ENCODE assay signal across 16 cellular contexts in the genomic region with DNA sequence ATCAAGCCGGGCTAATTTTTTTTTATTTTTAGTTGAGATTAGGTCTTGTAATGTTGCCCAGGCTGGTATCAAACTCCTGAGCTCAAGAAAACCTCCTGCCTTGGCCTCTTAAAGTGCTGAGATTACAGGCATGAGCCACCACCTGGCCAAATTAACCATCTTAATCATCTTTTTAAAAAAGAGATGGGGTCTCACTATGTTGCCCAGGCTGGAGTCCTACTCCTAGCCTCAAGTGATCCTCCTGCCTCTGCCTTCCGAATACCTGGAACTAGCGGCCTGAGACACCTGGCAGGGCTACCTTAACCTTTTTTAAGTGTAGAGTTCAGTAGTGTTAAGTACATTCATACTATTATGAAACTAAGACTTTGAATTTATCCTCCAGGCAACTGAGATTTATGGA. TPM values are rescaled to one million over a fixed set of nuclear protein-coding genes. Genes with fewer than 3 reads are reported as not detected.
DNase-seq lines count a peak whose midpoint lies in the region; ATAC-seq and TF ChIP-seq lines count a peak whose summit lies in the region.
"Had no signal": no experiment of that assay in that cellular context is flagged by ENCODE, and none has a peak within 500 bp of the region (broad histone marks: within the 10 kb centered on the region; RNA-seq: fewer than 3 reads in every experiment).

No MANE protein-coding gene starts in this region.

- peaks cover 29% of the 10 kb centered on the region for H4K20me1 ChIP-seq in DND-41 (ENCODE audit: insufficient read depth, low read length)

- peak overlapping the region; percentile 87 to 99 (median 97) for H3K27ac Mint-ChIP-seq in CD14-positive monocyte
- H3K27ac Mint-ChIP-seq in activated T-helper 1 cell treated with anti-CD3 and anti-CD28 coated beads, Interleukin-12 subunit alpha, Interleukin-12 subunit beta, Interleukin-2, Interleukin-4 antibody, amounts not matched to agents 30 ng/mL and 10 ng/mL and 1 ng/mL, durations not matched to agents 14 hours and 24 hours and 36 hours = peak overlapping the region; percentile 98
- H3K27ac Mint-ChIP-seq in naive thymus-derived CD4-positive, alpha-beta T cell = peak overlapping the region; percentile 97 to 99 (median 98)

- peaks cover 32% of the 10 kb centered on the region for H3K36me3 ChIP-seq in DND-41 (ENCODE audit: insufficient read depth, low read length)
- peaks cover 9 to 15% (median 13%) of the 10 kb centered on the region in 3 experiments for H3K36me3 ChIP-seq in naive thymus-derived CD4-positive, alpha-beta T cell (ENCODE audit: control insufficient read depth in 2 of 3, insufficient read depth in 3 of 3, low read length in 3 of 3)

- H3K36me3 Mint-ChIP-seq in CD14-positive monocyte = peaks cover 18 to 22% of the 10 kb centered on the region in 2 donors
- peaks cover 31% of the 10 kb centered on the region for H3K36me3 Mint-ChIP-seq in activated T-helper 1 cell treated with anti-CD3 and anti-CD28 coated beads, Interleukin-12 subunit alpha, Interleukin-12 subunit beta, Interleukin-2, Interleukin-4 antibody, amounts not matched to agents 30 ng/mL and 10 ng/mL and 1 ng/mL, durations not matched to agents 14 hours and 24 hours and 36 hours (ENCODE audit: low read depth)
- H3K36me3 Mint-ChIP-seq in naive thymus-derived CD4-positive, alpha-beta T cell = peaks cover 8 to 27% (median 23%) of the 10 kb centered on the region in 5 donors

- no peak for DNase-seq in CD14-positive monocyte (ENCODE audit: low spot score)
- DNase-seq in DND-41 = no peak
- DNase-seq in activated T-helper 1 cell treated with anti-CD3 and anti-CD28 coated beads, Interleukin-12 subunit alpha, Interleukin-12 subunit beta, Interleukin-2, Interleukin-4 antibody, amounts not matched to agents 30 ng/mL and 10 ng/mL and 1 ng/mL, durations not matched to agents 14 hours and 24 hours and 36 hours (ENCODE audit: low spot score) = no peak
- DNase-seq in naive thymus-derived CD4-positive, alpha-beta T cell = no peak
- no peak for DNase-seq in HUDEP-2 (lab: John Stamatoyannopoulos, UW; ENCODE audit: unreplicated experiment in 76 of 76)
- no peak for DNase-seq in NCI-H226
- DNase-seq: activated CD4-positive, alpha-beta T cell treated with anti-CD3 and anti-CD28 coated beads, Interleukin-2, amount 50 U/mL, for 48 hours; activated gamma-delta T cell; DMS153; esophagus squamous epithelium; lower lobe of right lung; NCI-H187; SHP77 treated with DMSO at 0.1 percent for 48 hours; T1000; testis had no signal

- no peak overlapping the region for H3K4me3 ChIP-seq in DND-41 (ENCODE audit: low read depth in 1 of 2, low read length in 2 of 2)
- H3K4me3 ChIP-seq in naive thymus-derived CD4-positive, alpha-beta T cell (ENCODE audit: low read length) = no peak overlapping the region
- H3K4me3 ChIP-seq: esophagus squamous epithelium had no signal

- no peaks in the 10 kb centered on the region for H3K27me3 ChIP-seq in DND-41 (ENCODE audit: insufficient read depth, low read length, poor library complexity)
- H3K27me3 ChIP-seq in naive thymus-derived CD4-positive, alpha-beta T cell (ENCODE audit: control insufficient read depth in 2 of 2, insufficient read depth in 2 of 2, low read length in 2 of 2) = no peaks in the 10 kb centered on the region
- H3K27me3 ChIP-seq: esophagus squamous epithelium, testis had no signal

- ATAC-seq in DND-41 (ENCODE audit: insufficient read depth, low read depth) (no peak), HG03439 (IDR thresholded peaks at IDR 0.05; ENCODE audit: unreplicated experiment) (no peak)
- no peak for ATAC-seq in naive thymus-derived CD4-positive, alpha-beta T cell
- ATAC-seq: lower lobe of right lung had no signal

- TF ChIP-seq CTCF in CD14-positive monocyte (IDR thresholded peaks at IDR 0.05) (no peak), DND-41 (IDR thresholded peaks at IDR 0.05; ENCODE audit: borderline replicate concordance, extremely low read depth, low read length, poor library complexity, severe bottlenecking) (no peak)

- H3K27me3 Mint-ChIP-seq in CD14-positive monocyte (ENCODE audit: low read depth in 3 of 3) = peaks cover 0 to 2% (median 2%) of the 10 kb centered on the region in 3 donors
- peaks cover 6% of the 10 kb centered on the region for H3K27me3 Mint-ChIP-seq in activated T-helper 1 cell treated with anti-CD3 and anti-CD28 coated beads, Interleukin-12 subunit alpha, Interleukin-12 subunit beta, Interleukin-2, Interleukin-4 antibody, amounts not matched to agents 30 ng/mL and 10 ng/mL and 1 ng/mL, durations not matched to agents 14 hours and 24 hours and 36 hours (ENCODE audit: insufficient read depth)
- peaks cover 0 to 4% (median 0%) of the 10 kb centered on the region in 5 donors for H3K27me3 Mint-ChIP-seq in naive thymus-derived CD4-positive, alpha-beta T cell

- peaks cover 0 to 4% (median 1%) of the 10 kb centered on the region in 7 donors for H3K9me3 Mint-ChIP-seq in CD14-positive monocyte
- no peaks in the 10 kb centered on the region for H3K9me3 Mint-ChIP-seq in activated T-helper 1 cell treated with anti-CD3 and anti-CD28 coated beads, Interleukin-12 subunit alpha, Interleukin-12 subunit beta, Interleukin-2, Interleukin-4 antibody, amounts not matched to agents 30 ng/mL and 10 ng/mL and 1 ng/mL, durations not matched to agents 14 hours and 24 hours and 36 hours
- H3K9me3 Mint-ChIP-seq in naive thymus-derived CD4-positive, alpha-beta T cell = peaks cover 0 to 6% (median 0%) of the 10 kb centered on the region in 11 donors

- no peak overlapping the region for H3K27ac ChIP-seq in DND-41 (ENCODE audit: low read length)
- H3K27ac ChIP-seq in naive thymus-derived CD4-positive, alpha-beta T cell (ENCODE audit: low read depth, low read length) = no peak overlapping the region
- H3K27ac ChIP-seq: esophagus squamous epithelium, lower lobe of right lung had no signal

- intact Hi-C loops in CD14-positive monocyte (cut with micrococcal nuclease) = loop anchor here (10.0 kb wide), 2 partner anchors 667 to 1687 kb away; partner anchors contain the start of gene GATB (in 1 of the 2)
- intact Hi-C loops in activated T-helper 1 cell treated with anti-CD3 and anti-CD28 coated beads, Interleukin-12 subunit alpha, Interleukin-12 subunit beta, Interleukin-2, Interleukin-4 antibody, amounts not matched to agents 30 ng/mL and 10 ng/mL and 1 ng/mL, durations not matched to agents 14 hours and 24 hours and 36 hours (cut with micrococcal nuclease) = loop anchor here (2.0 to 5.0 kb wide), 4 partner anchors 135 to 1455 kb away; no protein-coding TSS in a partner anchor
- intact Hi-C loops in naive thymus-derived CD4-positive, alpha-beta T cell (cut with micrococcal nuclease) = loop anchor here (1.0 to 5.0 kb wide), 4 partner anchors 65 to 1005 kb away; no protein-coding TSS in a partner anchor

- peaks cover 34% of the 10 kb centered on the region for H3K79me2 ChIP-seq in DND-41 (ENCODE audit: insufficient read depth, low read length)

- H3K4me1 Mint-ChIP-seq in CD14-positive monocyte = peaks cover 27% of the 10 kb centered on the region
- H3K4me1 Mint-ChIP-seq in activated T-helper 1 cell treated with anti-CD3 and anti-CD28 coated beads, Interleukin-12 subunit alpha, Interleukin-12 subunit beta, Interleukin-2, Interleukin-4 antibody, amounts not matched to agents 30 ng/mL and 10 ng/mL and 1 ng/mL, durations not matched to agents 14 hours and 24 hours and 36 hours (ENCODE audit: low read depth) = peaks cover 51% of the 10 kb centered on the region
- peaks cover 24 to 39% (median 25%) of the 10 kb centered on the region in 7 donors for H3K4me1 Mint-ChIP-seq in naive thymus-derived CD4-positive, alpha-beta T cell

- H3K4me2 ChIP-seq in DND-41 (ENCODE audit: insufficient read depth, low read length) = no peak overlapping the region

- POLR2A ChIA-PET in naive thymus-derived CD4-positive, alpha-beta T cell (lab: Charles Lee) = interaction anchor here (0.7 kb wide), 2 partner anchors 22 to 1265 kb away, joined by 3 read pairs; no protein-coding TSS in a partner anchor

- 0 out of 2 replicates have a peak overlapping the region, but pooled peaks have one; percentile 25 for H2AFZ ChIP-seq in DND-41 (ENCODE audit: low read depth, low read length)

- H3K9ac ChIP-seq in DND-41 (ENCODE audit: low read depth, low read length) = no peak overlapping the region

- CTCF ChIA-PET in naive thymus-derived CD4-positive, alpha-beta T cell (lab: Charles Lee) = no interaction called here

- peaks cover 25% of the 10 kb centered on the region for H3K4me1 ChIP-seq in DND-41 (ENCODE audit: insufficient read depth, low read length)
- H3K4me1 ChIP-seq in naive thymus-derived CD4-positive, alpha-beta T cell (ENCODE audit: control insufficient read depth in 2 of 2, insufficient read depth in 2 of 2, low read length in 2 of 2) = peaks cover 14 to 18% of the 10 kb centered on the region in 2 donors

- peak overlapping the region; percentile 91 to 97 for H3K4me3 Mint-ChIP-seq in CD14-positive monocyte
- H3K4me3 Mint-ChIP-seq in activated T-helper 1 cell treated with anti-CD3 and anti-CD28 coated beads, Interleukin-12 subunit alpha, Interleukin-12 subunit beta, Interleukin-2, Interleukin-4 antibody, amounts not matched to agents 30 ng/mL and 10 ng/mL and 1 ng/mL, durations not matched to agents 14 hours and 24 hours and 36 hours = no peak overlapping the region
- H3K4me3 Mint-ChIP-seq in naive thymus-derived CD4-positive, alpha-beta T cell = peak overlapping the region in 9 of 10 donors; percentile 33 to 99 (median 95)

- H3K9me3 ChIP-seq in DND-41 (ENCODE audit: insufficient read depth, low read length, severe bottlenecking) = no peaks in the 10 kb centered on the region
- H3K9me3 ChIP-seq in naive thymus-derived CD4-positive, alpha-beta T cell (ENCODE audit: control insufficient read depth in 2 of 3, low read length in 3 of 3) = no peaks in the 10 kb centered on the region
- H3K9me3 ChIP-seq: esophagus squamous epithelium, lower lobe of right lung, testis had no signal

RNA-seq across cellular contexts. Expression of gene RPS3A, which starts 1.7 kb away (rescaled TPM):
- polyA plus RNA-seq in CD14-positive monocyte = 1,000 to 10,000 TPM; 1,088 to 1,816 TPM
- total RNA-seq in activated T-helper 1 cell treated with anti-CD3 and anti-CD28 coated beads, Interleukin-12 subunit alpha, Interleukin-12 subunit beta, Interleukin-2, Interleukin-4 antibody, amounts not matched to agents 30 ng/mL and 10 ng/mL and 1 ng/mL, durations not matched to agents 14 hours and 24 hours and 36 hours = 1,686 and 1,760 TPM in 2 replicates
- total RNA-seq in naive thymus-derived CD4-positive, alpha-beta T cell = 1,000 to 10,000 TPM; 1,723 to 5,358 (median 3,483) TPM
- polyA plus RNA-seq in naive thymus-derived CD4-positive, alpha-beta T cell = 1,000 to 10,000 TPM; 4,368 to 6,596 TPM
